Comparison of ENCODE assay signal across 8 cellular contexts in genomic region chr12:68808388-68809189, GRCh38. TPM values are rescaled to one million over a fixed set of nuclear protein-coding genes. Genes with fewer than 3 reads are reported as not detected.
DNase-seq lines count a peak whose midpoint lies in the region; ATAC-seq and TF ChIP-seq lines count a peak whose summit lies in the region.

No MANE protein-coding gene starts in this region.

- H3K36me3 ChIP-seq in right atrium auricular region, result peaks cover 43% of the 10 kb centered on the region
- H3K36me3 ChIP-seq in uterus, result no peaks in the 10 kb centered on the region

- TF ChIP-seq POLR2A in GM15510 (IDR thresholded peaks at IDR 0.05; ENCODE audit: borderline replicate concordance, extremely low read depth, insufficient read length), result peak; percentile 79
- TF ChIP-seq POLR2A in uterus (IDR thresholded peaks at IDR 0.05), result peak; percentile 27

- H3K27me3 ChIP-seq in right atrium auricular region (no peaks in the 10 kb centered on the region), uterus (no peaks in the 10 kb centered on the region)

- H3K4me3 ChIP-seq in right atrium auricular region, result peak overlapping the region; percentile 85 to 98
- peak overlapping the region; percentile 78 to 99 for H3K4me3 ChIP-seq in uterus

- intact Hi-C loops in uterus (cut with DNase I; ENCODE audit: low total_unique reads), result no loop called here

- ATAC-seq in HG02870 (IDR thresholded peaks at IDR 0.05; ENCODE audit: unreplicated experiment), result peak; percentile 56

- TF ChIP-seq CTCF in right atrium auricular region (IDR thresholded peaks at IDR 0.05) (peak in 1 of 2 donors; percentile 34), uterus (IDR thresholded peaks at IDR 0.05) (no peak)

- peaks cover 0 to 24% of the 10 kb centered on the region in 2 donors for H3K4me1 ChIP-seq in right atrium auricular region
- peaks cover 0 to 9% of the 10 kb centered on the region in 2 donors for H3K4me1 ChIP-seq in uterus

- no peaks in the 10 kb centered on the region for H3K9me3 ChIP-seq in right atrium auricular region
- H3K9me3 ChIP-seq in uterus, result no peaks in the 10 kb centered on the region

- H3K27ac ChIP-seq in right atrium auricular region (peak overlapping the region; percentile 98 to 99), uterus (peak overlapping the region; percentile 98 to 99)

- peak; percentile 61 for DNase-seq in NCI-H1436 treated with DMSO at 0.1 percent for 48 hours (lab: John Stamatoyannopoulos, UW)
- DNase-seq in T-helper 1 cell, result peak; percentile 21 to 78 (median 34)
- DNase-seq in amygdala (lab: John Stamatoyannopoulos, UW), result peak in 45 of 56 donors; percentile 12 to 73 (median 40)
- peak; percentile 89 for DNase-seq in right atrium auricular region (ENCODE audit: low spot score)
- DNase-seq in pulmonary artery endothelial cell (ENCODE audit: low read depth, low spot score), result peak; percentile 84
- peak; percentile 78 to 79 for DNase-seq in uterus

RNA-seq across cellular contexts. Expression of gene MDM2, which starts 0.6 kb away (rescaled TPM):
- total RNA-seq in right atrium auricular region (10 to 100 TPM; 36.0 to 36.6 TPM), pulmonary artery endothelial cell (243 and 251 TPM in 2 replicates), uterus (100 to 1,000 TPM in 1 of 4 donors, 10 to 100 TPM in 3; 64.0 to 124 (median 85.0) TPM)

Comparison
In these comparisons a context has a peak if more than half of its experiments do, and no peak if none do; other contexts are left out.
1. Peak in every context shown above with its lines: DNase-seq, ATAC-seq, H3K4me3 ChIP-seq and H3K27ac ChIP-seq.
2. DNase-seq: peak in every context shown above with its lines; median percentile 89 in right atrium auricular region; 84 in pulmonary artery endothelial cell; 78 in uterus; 61 in NCI-H1436 treated with DMSO at 0.1 percent for 48 hours; 40 in amygdala; 34 in T-helper 1 cell.